Comparison of ENCODE assay signal across 2 cellular contexts in the genomic region with DNA sequence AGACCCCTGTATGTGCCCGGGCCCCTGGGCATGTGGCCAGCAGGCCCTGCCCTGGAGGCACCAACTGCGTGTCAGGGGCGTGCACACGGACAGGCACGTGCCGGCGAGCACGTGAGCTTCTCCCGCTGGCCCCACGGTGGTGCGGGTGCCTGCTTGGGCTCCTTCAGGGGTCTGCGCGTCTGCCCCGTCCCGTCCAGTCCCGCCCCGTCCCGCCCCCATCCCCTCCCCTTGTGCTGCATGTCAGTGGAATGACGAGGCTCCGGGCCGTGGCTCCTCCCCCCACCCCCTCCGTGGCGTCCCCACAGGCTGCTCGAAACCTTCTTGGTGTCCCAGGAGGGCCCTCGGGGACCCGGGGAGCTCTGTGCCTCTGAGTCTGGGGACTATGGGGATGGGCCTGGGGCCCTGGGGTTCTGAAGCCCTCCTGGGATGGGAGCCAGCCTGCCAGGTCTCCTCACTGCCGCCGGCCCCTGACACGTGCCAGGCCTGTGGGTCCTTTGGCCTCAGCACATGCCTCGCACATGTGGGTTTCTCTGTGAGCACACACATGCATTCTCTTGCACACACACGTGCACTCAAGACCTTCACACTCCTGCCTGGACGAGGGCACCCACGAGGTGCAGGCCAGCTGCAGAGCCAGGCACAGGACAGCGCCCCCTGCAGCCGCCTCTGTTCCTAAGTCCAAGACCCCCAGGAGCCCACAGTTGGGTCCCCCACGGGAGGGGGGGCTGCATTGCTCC.
A peak's percentile ranks its signal among the peaks of the same experiment; 100 is the strongest.
TF ChIP-seq lines count a peak whose summit lies in the region.

No MANE protein-coding gene starts in this region.

TF ChIP-seq in GM23338, 12 proteins besides CTCF, POLR2A, EP300 and RAD21:
- no peak for TF ChIP-seq POLR2AphosphoS5 (IDR thresholded peaks at IDR 0.05; ENCODE audit: low read depth)
- TF ChIP-seq STAT1 (IDR thresholded peaks at IDR 0.05; ENCODE audit: unreplicated experiment): no peak
- no peak for TF ChIP-seq CREB1 (CRISPR knock-in tag; IDR thresholded peaks at IDR 0.05; ENCODE audit: low read depth)
- no peak for TF ChIP-seq EZH2phosphoT487 (IDR thresholded peaks at IDR 0.05; ENCODE audit: unreplicated experiment)
- TF ChIP-seq, protein P1, sequence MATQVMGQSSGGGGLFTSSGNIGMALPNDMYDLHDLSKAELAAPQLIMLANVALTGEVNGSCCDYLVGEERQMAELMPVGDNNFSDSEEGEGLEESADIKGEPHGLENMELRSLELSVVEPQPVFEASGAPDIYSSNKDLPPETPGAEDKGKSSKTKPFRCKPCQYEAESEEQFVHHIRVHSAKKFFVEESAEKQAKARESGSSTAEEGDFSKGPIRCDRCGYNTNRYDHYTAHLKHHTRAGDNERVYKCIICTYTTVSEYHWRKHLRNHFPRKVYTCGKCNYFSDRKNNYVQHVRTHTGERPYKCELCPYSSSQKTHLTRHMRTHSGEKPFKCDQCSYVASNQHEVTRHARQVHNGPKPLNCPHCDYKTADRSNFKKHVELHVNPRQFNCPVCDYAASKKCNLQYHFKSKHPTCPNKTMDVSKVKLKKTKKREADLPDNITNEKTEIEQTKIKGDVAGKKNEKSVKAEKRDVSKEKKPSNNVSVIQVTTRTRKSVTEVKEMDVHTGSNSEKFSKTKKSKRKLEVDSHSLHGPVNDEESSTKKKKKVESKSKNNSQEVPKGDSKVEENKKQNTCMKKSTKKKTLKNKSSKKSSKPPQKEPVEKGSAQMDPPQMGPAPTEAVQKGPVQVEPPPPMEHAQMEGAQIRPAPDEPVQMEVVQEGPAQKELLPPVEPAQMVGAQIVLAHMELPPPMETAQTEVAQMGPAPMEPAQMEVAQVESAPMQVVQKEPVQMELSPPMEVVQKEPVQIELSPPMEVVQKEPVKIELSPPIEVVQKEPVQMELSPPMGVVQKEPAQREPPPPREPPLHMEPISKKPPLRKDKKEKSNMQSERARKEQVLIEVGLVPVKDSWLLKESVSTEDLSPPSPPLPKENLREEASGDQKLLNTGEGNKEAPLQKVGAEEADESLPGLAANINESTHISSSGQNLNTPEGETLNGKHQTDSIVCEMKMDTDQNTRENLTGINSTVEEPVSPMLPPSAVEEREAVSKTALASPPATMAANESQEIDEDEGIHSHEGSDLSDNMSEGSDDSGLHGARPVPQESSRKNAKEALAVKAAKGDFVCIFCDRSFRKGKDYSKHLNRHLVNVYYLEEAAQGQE (IDR thresholded peaks at IDR 0.05; ENCODE audit: unreplicated experiment): no peak
- no peak for TF ChIP-seq JUNB (IDR thresholded peaks at IDR 0.05; ENCODE audit: unreplicated experiment)
- no peak for TF ChIP-seq ZNF114 (CRISPR knock-in tag; IDR thresholded peaks at IDR 0.05)
- TF ChIP-seq, protein P2, sequence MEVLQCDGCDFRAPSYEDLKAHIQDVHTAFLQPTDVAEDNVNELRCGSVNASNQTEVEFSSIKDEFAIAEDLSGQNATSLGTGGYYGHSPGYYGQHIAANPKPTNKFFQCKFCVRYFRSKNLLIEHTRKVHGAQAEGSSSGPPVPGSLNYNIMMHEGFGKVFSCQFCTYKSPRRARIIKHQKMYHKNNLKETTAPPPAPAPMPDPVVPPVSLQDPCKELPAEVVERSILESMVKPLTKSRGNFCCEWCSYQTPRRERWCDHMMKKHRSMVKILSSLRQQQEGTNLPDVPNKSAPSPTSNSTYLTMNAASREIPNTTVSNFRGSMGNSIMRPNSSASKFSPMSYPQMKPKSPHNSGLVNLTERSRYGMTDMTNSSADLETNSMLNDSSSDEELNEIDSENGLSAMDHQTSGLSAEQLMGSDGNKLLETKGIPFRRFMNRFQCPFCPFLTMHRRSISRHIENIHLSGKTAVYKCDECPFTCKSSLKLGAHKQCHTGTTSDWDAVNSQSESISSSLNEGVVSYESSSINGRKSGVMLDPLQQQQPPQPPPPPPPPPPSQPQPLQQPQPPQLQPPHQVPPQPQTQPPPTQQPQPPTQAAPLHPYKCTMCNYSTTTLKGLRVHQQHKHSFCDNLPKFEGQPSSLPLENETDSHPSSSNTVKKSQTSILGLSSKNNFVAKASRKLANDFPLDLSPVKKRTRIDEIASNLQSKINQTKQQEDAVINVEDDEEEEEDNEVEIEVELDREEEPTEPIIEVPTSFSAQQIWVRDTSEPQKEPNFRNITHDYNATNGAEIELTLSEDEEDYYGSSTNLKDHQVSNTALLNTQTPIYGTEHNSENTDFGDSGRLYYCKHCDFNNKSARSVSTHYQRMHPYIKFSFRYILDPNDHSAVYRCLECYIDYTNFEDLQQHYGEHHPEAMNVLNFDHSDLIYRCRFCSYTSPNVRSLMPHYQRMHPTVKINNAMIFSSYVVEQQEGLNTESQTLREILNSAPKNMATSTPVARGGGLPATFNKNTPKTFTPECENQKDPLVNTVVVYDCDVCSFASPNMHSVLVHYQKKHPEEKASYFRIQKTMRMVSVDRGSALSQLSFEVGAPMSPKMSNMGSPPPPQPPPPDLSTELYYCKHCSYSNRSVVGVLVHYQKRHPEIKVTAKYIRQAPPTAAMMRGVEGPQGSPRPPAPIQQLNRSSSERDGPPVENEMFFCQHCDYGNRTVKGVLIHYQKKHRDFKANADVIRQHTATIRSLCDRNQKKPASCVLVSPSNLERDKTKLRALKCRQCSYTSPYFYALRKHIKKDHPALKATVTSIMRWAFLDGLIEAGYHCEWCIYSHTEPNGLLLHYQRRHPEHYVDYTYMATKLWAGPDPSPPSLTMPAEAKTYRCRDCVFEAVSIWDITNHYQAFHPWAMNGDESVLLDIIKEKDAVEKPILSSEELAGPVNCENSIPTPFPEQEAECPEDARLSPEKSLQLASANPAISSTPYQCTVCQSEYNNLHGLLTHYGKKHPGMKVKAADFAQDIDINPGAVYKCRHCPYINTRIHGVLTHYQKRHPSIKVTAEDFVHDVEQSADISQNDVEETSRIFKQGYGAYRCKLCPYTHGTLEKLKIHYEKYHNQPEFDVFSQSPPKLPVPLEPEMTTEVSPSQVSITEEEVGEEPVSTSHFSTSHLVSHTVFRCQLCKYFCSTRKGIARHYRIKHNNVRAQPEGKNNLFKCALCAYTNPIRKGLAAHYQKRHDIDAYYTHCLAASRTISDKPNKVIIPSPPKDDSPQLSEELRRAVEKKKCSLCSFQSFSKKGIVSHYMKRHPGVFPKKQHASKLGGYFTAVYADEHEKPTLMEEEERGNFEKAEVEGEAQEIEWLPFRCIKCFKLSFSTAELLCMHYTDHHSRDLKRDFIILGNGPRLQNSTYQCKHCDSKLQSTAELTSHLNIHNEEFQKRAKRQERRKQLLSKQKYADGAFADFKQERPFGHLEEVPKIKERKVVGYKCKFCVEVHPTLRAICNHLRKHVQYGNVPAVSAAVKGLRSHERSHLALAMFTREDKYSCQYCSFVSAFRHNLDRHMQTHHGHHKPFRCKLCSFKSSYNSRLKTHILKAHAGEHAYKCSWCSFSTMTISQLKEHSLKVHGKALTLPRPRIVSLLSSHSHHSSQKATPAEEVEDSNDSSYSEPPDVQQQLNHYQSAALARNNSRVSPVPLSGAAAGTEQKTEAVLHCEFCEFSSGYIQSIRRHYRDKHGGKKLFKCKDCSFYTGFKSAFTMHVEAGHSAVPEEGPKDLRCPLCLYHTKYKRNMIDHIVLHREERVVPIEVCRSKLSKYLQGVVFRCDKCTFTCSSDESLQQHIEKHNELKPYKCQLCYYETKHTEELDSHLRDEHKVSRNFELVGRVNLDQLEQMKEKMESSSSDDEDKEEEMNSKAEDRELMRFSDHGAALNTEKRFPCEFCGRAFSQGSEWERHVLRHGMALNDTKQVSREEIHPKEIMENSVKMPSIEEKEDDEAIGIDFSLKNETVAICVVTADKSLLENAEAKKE (CRISPR knock-in tag; IDR thresholded peaks at IDR 0.05): no peak
- TF ChIP-seq ZNF331 (CRISPR knock-in tag; IDR thresholded peaks at IDR 0.05; ENCODE audit: low read depth): no peak
- no peak for TF ChIP-seq NANOG (IDR thresholded peaks at IDR 0.05; ENCODE audit: borderline replicate concordance)

TF ChIP-seq in WTC11, 78 proteins besides CTCF, POLR2A, EP300 and RAD21:
- TF ChIP-seq ZNF121 (CRISPR knock-in tag; IDR thresholded peaks at IDR 0.05) (peak; percentile 90), ETV6 (CRISPR knock-in tag; IDR thresholded peaks at IDR 0.05) (no peak)
